In genomic region chr2:161283926-161284325, GRCh38 we compare ENCODE assay signal across 22 cellular contexts. TPM values are rescaled to one million over a fixed set of nuclear protein-coding genes. Genes with fewer than 3 reads are reported as not detected.
DNase-seq lines count a peak whose midpoint lies in the region; FAIRE-seq and TF ChIP-seq lines count a peak whose summit lies in the region.
"Had no signal": no experiment of that assay in that cellular context is flagged by ENCODE, and none has a peak within 500 bp of the region (broad histone marks: within the 10 kb centered on the region; RNA-seq: fewer than 3 reads in every experiment).

No MANE protein-coding gene starts in this region.

- no peaks in the 10 kb centered on the region for H4K20me1 ChIP-seq in GM23248 (ENCODE audit: insufficient read depth)
- no peaks in the 10 kb centered on the region for H4K20me1 ChIP-seq in astrocyte (ENCODE audit: insufficient read depth, low read length)

- H3K9ac ChIP-seq in GM23248: no peak overlapping the region
- H3K9ac ChIP-seq in astrocyte (ENCODE audit: low read length): no peak overlapping the region

- TF ChIP-seq CTCF in astrocyte (IDR thresholded peaks at IDR 0.05; ENCODE audit: insufficient read depth, low read depth, low read length): no peak

- H3K4me1 ChIP-seq in GM23248 (ENCODE audit: insufficient read depth) (no peaks in the 10 kb centered on the region), astrocyte (ENCODE audit: insufficient read depth, low read length) (no peaks in the 10 kb centered on the region)

- H3F3A ChIP-seq in GM23248 (ENCODE audit: insufficient read depth): no peaks in the 10 kb centered on the region

- H3K4me2 ChIP-seq in GM23248 (ENCODE audit: unreplicated experiment) (no peak overlapping the region), astrocyte (ENCODE audit: low read length) (no peak overlapping the region)

- no peaks in the 10 kb centered on the region for H3K9me3 Mint-ChIP-seq in astrocyte (ENCODE audit: unreplicated experiment)

- in situ Hi-C loops in GM23248 (cut with MboI): no loop called here

- H3K9me2 ChIP-seq in GM23248 (ENCODE audit: insufficient read depth): no peaks in the 10 kb centered on the region

- H3K79me2 ChIP-seq in GM23248 (ENCODE audit: insufficient read depth): no peaks in the 10 kb centered on the region
- H3K79me2 ChIP-seq in astrocyte (ENCODE audit: insufficient read depth, low read length): no peaks in the 10 kb centered on the region

- H2AFZ ChIP-seq in GM23248 (no peak overlapping the region), astrocyte (ENCODE audit: low read depth, low read length) (no peak overlapping the region)

- H3K27me3 ChIP-seq in GM23248 (replicated peaks; ENCODE audit: insufficient read depth) (peaks cover 5% of the 10 kb centered on the region; the same call in 1 of the 2 replicates), astrocyte (ENCODE audit: insufficient read depth, low read length) (no peaks in the 10 kb centered on the region)
- H3K27me3 ChIP-seq: MG63 had no signal

- 42 to 46% methylated on average over 1 of the region's 1 CpG for WGBS in GM23248 (ENCODE audit: low coverage in 1 of 2, low lambda C conversion rate in 2 of 2, missing lambda C conversion rate in 2 of 2), 2 experiments

- H3K4me3 ChIP-seq in GM23248 (no peak overlapping the region), astrocyte (ENCODE audit: insufficient read depth, low read depth, low read length) (no peak overlapping the region)
- H3K4me3 ChIP-seq: MG63 had no signal

- no peaks in the 10 kb centered on the region for H3K36me3 Mint-ChIP-seq in astrocyte (ENCODE audit: low read depth, unreplicated experiment)
- H3K36me3 Mint-ChIP-seq: CD14-positive monocyte had no signal

- no peak overlapping the region for H3K27ac Mint-ChIP-seq in astrocyte (ENCODE audit: unreplicated experiment)
- H3K27ac Mint-ChIP-seq: CD14-positive monocyte, H9 had no signal

- DNase-seq in AG08396 (ENCODE audit: low spot score) (peak; percentile 2), GM23248 (peak; percentile 3), astrocyte (ENCODE audit: low read depth) (peak; percentile 43), foreskin melanocyte (peak; percentile 30), hippocampal formation (lab: John Stamatoyannopoulos, UW) (no peak)
- DNase-seq in activated CD8-positive, alpha-beta memory T cell treated with anti-CD3 and anti-CD28 coated beads, Interleukin-2, amount 50 U/mL, for 4 hours: no peak
- DNase-seq in activated CD8-positive, alpha-beta memory T cell treated with anti-CD3 and anti-CD28 coated beads for 24 hours: no peak
- DNase-seq in stimulated activated CD4-positive, alpha-beta T cell treated with anti-CD3 and anti-CD28 coated beads, Interleukin-4, amount 100 ng/mL, for 24 hours: no peak
- DNase-seq: AML-193; DMS79; H9; IMR-90; MG63; NCI-H1092; NCI-H146; NCI-H510A; NCI-H748 treated with DMSO at 0.1 percent for 48 hours; NK-92 treated with Interleukin-12 subunit alpha and Interleukin-12 subunit beta, amount 100 ng/mL, for 24 hours; SHP77 had no signal

- H3K27ac ChIP-seq in GM23248: no peak overlapping the region
- no peak overlapping the region for H3K27ac ChIP-seq in astrocyte (ENCODE audit: low read depth, low read length)

- no peak overlapping the region for H3K4me3 Mint-ChIP-seq in astrocyte (ENCODE audit: unreplicated experiment)
- H3K4me3 Mint-ChIP-seq: CD14-positive monocyte, H9 had no signal

- no peaks in the 10 kb centered on the region for H3K27me3 Mint-ChIP-seq in astrocyte (ENCODE audit: low read depth, unreplicated experiment)

- FAIRE-seq in astrocyte (lab: Jason Lieb, UNC): no peak
- FAIRE-seq: A204.1, RCC 7860 had no signal

- H3K4me1 Mint-ChIP-seq in astrocyte (ENCODE audit: low read depth, unreplicated experiment): no peaks in the 10 kb centered on the region
- H3K4me1 Mint-ChIP-seq: CD14-positive monocyte, H9 had no signal

- no peaks in the 10 kb centered on the region for H3K36me3 ChIP-seq in GM23248 (ENCODE audit: low read depth)
- no peaks in the 10 kb centered on the region for H3K36me3 ChIP-seq in astrocyte (ENCODE audit: insufficient read depth, low read length)
- H3K36me3 ChIP-seq: MG63 had no signal

- H3K9me3 ChIP-seq in GM23248 (ENCODE audit: low read depth) (no peaks in the 10 kb centered on the region), astrocyte (ENCODE audit: insufficient read depth, low read depth, low read length) (no peaks in the 10 kb centered on the region)
- H3K9me3 ChIP-seq: MG63 had no signal

RNA-seq across cellular contexts. Expression of gene PSMD14, which starts 24.3 kb away (rescaled TPM):
- total RNA-seq in GM23248 (2014; rRNA removed; shearing (Covaris generic)): 94.4 and 104 TPM in 2 replicates
- polyA plus RNA-seq in GM23248 (2016; fragmentation: Nextera tagmentation; extraction: Ambion mirVana): 90.5 and 96.0 TPM in 2 replicates
- 81.5 and 86.0 TPM in 2 replicates for total RNA-seq in astrocyte

Comparison
In these comparisons a context has a peak if more than half of its experiments do, and no peak if none do; other contexts are left out.
1. DNase-seq: peak in AG08396 (single experiment), GM23248 (single experiment), astrocyte (single experiment) and foreskin melanocyte (single experiment); none in hippocampal formation (0 of 2), activated CD8-positive, alpha-beta memory T cell treated with anti-CD3 and anti-CD28 coated beads, Interleukin-2, amount 50 U/mL, for 4 hours (single experiment), activated CD8-positive, alpha-beta memory T cell treated with anti-CD3 and anti-CD28 coated beads for 24 hours (single experiment) and stimulated activated CD4-positive, alpha-beta T cell treated with anti-CD3 and anti-CD28 coated beads, Interleukin-4, amount 100 ng/mL, for 24 hours (single experiment).